ENCODE assay signal across 29 cellular contexts in genomic region chr22:19216579-19216978, GRCh38.
"Had no signal": no experiment of that assay in that cellular context is flagged by ENCODE, and none has a peak within 500 bp of the region (broad histone marks: within the 10 kb centered on the region; RNA-seq: fewer than 3 reads in every experiment).

No MANE protein-coding gene starts in this region.

- H3K36me3 ChIP-seq: neural progenitor cell, uterus had no signal

- H3K4me3 Mint-ChIP-seq: endodermal cell; nephron; neural progenitor cell; stimulated activated naive B cell treated with anti-CD40 and anti-IgM and Interleukin-4, amounts not matched to agents 10 μg/mL and 1 μg/mL and 100 μg/mL, for 72 hours; stimulated activated naive CD8-positive, alpha-beta T cell treated with anti-CD3 and anti-CD28 coated beads, Interleukin-15, Interleukin-2, amounts not matched to agents 100 ng/mL and 50 ng/mL, for 24 hours had no signal

- H3K4me2 ChIP-seq: neural progenitor cell had no signal

- H3K9me3 Mint-ChIP-seq: endodermal cell; nephron; neural progenitor cell; stimulated activated naive B cell treated with anti-CD40 and anti-IgM and Interleukin-4, amounts not matched to agents 10 μg/mL and 1 μg/mL and 100 μg/mL, for 72 hours; stimulated activated naive CD8-positive, alpha-beta T cell treated with anti-CD3 and anti-CD28 coated beads, Interleukin-15, Interleukin-2, amounts not matched to agents 100 ng/mL and 50 ng/mL, for 24 hours had no signal

- H3K27me3 Mint-ChIP-seq: progenitor cell of endocrine pancreas; stimulated activated naive B cell treated with anti-CD40 and anti-IgM and Interleukin-4, amounts not matched to agents 10 μg/mL and 1 μg/mL and 100 μg/mL, for 72 hours had no signal

- H3K9me3 ChIP-seq: heart right ventricle, left ventricle myocardium inferior, lower lobe of right lung, right atrium auricular region, thoracic aorta, tibial nerve, upper lobe of left lung, uterus had no signal

- DNase-seq: cerebellar nuclear complex; effector CD4-positive, alpha-beta T cell; endodermal cell; foreskin keratinocyte; glutamatergic neuron; heart right ventricle; hippocampal formation; left cardiac atrium; left ventricle myocardium inferior; lower lobe of right lung; small intestine; stimulated activated CD4-positive, alpha-beta T cell treated with anti-CD3 and anti-CD28 coated beads, Interleukin-15, amount 100 ng/mL, for 24 hours; stimulated activated CD4-positive, alpha-beta T cell treated with anti-CD3 and anti-CD28 coated beads, Interleukin-2, amount 100 ng/mL, for 48 hours; stimulated activated naive B cell treated with anti-CD40 and anti-IgM and Interleukin-4, amounts not matched to agents 10 μg/mL and 1 μg/mL and 100 μg/mL, for 72 hours; upper lobe of left lung; uterus had no signal

- ATAC-seq: esophagus mucosa; foreskin keratinocyte; heart right ventricle; left cardiac atrium; lower lobe of right lung; stimulated activated naive B cell treated with anti-CD40 and anti-IgM and Interleukin-4, amounts not matched to agents 10 μg/mL and 1 μg/mL and 100 μg/mL, for 72 hours had no signal

- H3K27me3 ChIP-seq: dorsolateral prefrontal cortex, foreskin keratinocyte, heart right ventricle, neural progenitor cell, right atrium auricular region, tibial nerve, upper lobe of left lung, uterus had no signal

- FAIRE-seq: colon, islet of Langerhans, small intestine had no signal

- H3K36me3 Mint-ChIP-seq: stimulated activated naive B cell treated with anti-CD40 and anti-IgM and Interleukin-4, amounts not matched to agents 10 μg/mL and 1 μg/mL and 100 μg/mL, for 72 hours had no signal

- H3K9ac ChIP-seq: neural progenitor cell, parathyroid adenoma had no signal

- H3K4me3 ChIP-seq: dorsolateral prefrontal cortex, heart right ventricle, left ventricle myocardium inferior, lower lobe of right lung, neural progenitor cell, right atrium auricular region, thoracic aorta, tibial nerve, upper lobe of left lung, uterus had no signal

- H3K79me2 ChIP-seq: parathyroid adenoma had no signal

- H2AFZ ChIP-seq: neural progenitor cell, parathyroid adenoma had no signal

- H3K4me1 ChIP-seq: foreskin keratinocyte, lower lobe of right lung, parathyroid adenoma, uterus had no signal

- H3K27ac ChIP-seq: dorsolateral prefrontal cortex, epithelial cell of prostate, foreskin keratinocyte, heart right ventricle, lower lobe of right lung, neural progenitor cell, parathyroid adenoma, right atrium auricular region, thoracic aorta, tibial nerve, upper lobe of left lung, uterus had no signal

- H3K27ac Mint-ChIP-seq: endodermal cell; nephron; neural progenitor cell; progenitor cell of endocrine pancreas; stimulated activated naive B cell treated with anti-CD40 and anti-IgM and Interleukin-4, amounts not matched to agents 10 μg/mL and 1 μg/mL and 100 μg/mL, for 72 hours; stimulated activated naive CD8-positive, alpha-beta T cell treated with anti-CD3 and anti-CD28 coated beads, Interleukin-15, Interleukin-2, amounts not matched to agents 100 ng/mL and 50 ng/mL, for 24 hours had no signal
